Comparison of ENCODE assay signal across 1 cellular context in genomic region chr4:164081371-164081770, GRCh38.
TF ChIP-seq lines count a peak whose summit lies in the region.

No MANE protein-coding gene starts in this region.

TF ChIP-seq in GM23338, 12 proteins besides CTCF, POLR2A, EP300 and RAD21 (continued from another document):
- 0 out of 2 replicates have a peak, but pooled peaks have one; percentile 7 for TF ChIP-seq ZNF462 (CRISPR knock-in tag; IDR thresholded peaks at IDR 0.05)
- no peak for TF ChIP-seq CREB1 (CRISPR knock-in tag; IDR thresholded peaks at IDR 0.05; ENCODE audit: low read depth)
- TF ChIP-seq STAT1 (IDR thresholded peaks at IDR 0.05; ENCODE audit: unreplicated experiment) = no peak
